ENCODE assay signal across 25 cellular contexts in genomic region chr15:44519537-44519936, GRCh38.
"Had no signal": no experiment of that assay in that cellular context is flagged by ENCODE, and none has a peak within 500 bp of the region (broad histone marks: within the 10 kb centered on the region; RNA-seq: fewer than 3 reads in every experiment).

No MANE protein-coding gene starts in this region.

- FAIRE-seq: bronchial epithelial cell had no signal

- DNase-seq: activated naive CD4-positive, alpha-beta T cell; activated naive CD8-positive, alpha-beta T cell treated with anti-CD3 and anti-CD28 coated beads, Interleukin-2, amount 10 ng/mL, durations not matched to agents 7 days and 5 days; activated T-cell treated with anti-CD3 and anti-CD28 coated beads, Interleukin-2, amount 50 U/mL, for 1 hour; amniotic stem cell; cerebellar nuclear complex; cortex of kidney; erythroblast; foreskin keratinocyte; hippocampal formation; left cardiac atrium; mesendoderm; mucosa of descending colon; nucleus accumbens; stimulated activated CD4-positive, alpha-beta T cell treated with anti-CD3 and anti-CD28 coated beads, Interleukin-2, amount 100 ng/mL, for 48 hours; stimulated activated CD8-positive, alpha-beta memory T cell treated with anti-CD3 and anti-CD28 coated beads, Interleukin-4, amount 100 ng/mL, for 48 hours; stimulated activated naive B cell treated with anti-CD40 and anti-IgM and Interleukin-4, amounts not matched to agents 10 μg/mL and 1 μg/mL and 100 μg/mL, for 72 hours; SW 1271; testis; upper lobe of left lung had no signal

- H3K27me3 Mint-ChIP-seq: activated CD4-positive, alpha-beta T cell treated with anti-CD3 and anti-CD28 coated beads, Interleukin-2, amount 10 ng/mL, durations not matched to agents 24 days and 14 days; activated naive CD8-positive, alpha-beta T cell treated with anti-CD3 and anti-CD28 coated beads, Interleukin-2, amount 10 ng/mL, durations not matched to agents 7 days and 5 days; stimulated activated naive B cell treated with anti-CD40 and anti-IgM and Interleukin-4, amounts not matched to agents 10 μg/mL and 1 μg/mL and 100 μg/mL, for 72 hours had no signal

- H3K9me3 Mint-ChIP-seq: activated CD4-positive, alpha-beta T cell treated with anti-CD3 and anti-CD28 coated beads, Interleukin-2, amount 10 ng/mL, durations not matched to agents 24 days and 14 days; activated naive CD8-positive, alpha-beta T cell treated with anti-CD3 and anti-CD28 coated beads, Interleukin-2, amount 10 ng/mL, durations not matched to agents 7 days and 5 days; activated T-helper 2 cell treated with anti-CD3 and anti-CD28 coated beads, Interferon-gamma antibody, Interleukin-2, Interleukin-4, amounts not matched to agents 10 μg/mL and 5 μg/mL and 100 μg/mL, durations not matched to agents 14 hours and 24 hours and 36 hours; stimulated activated naive B cell treated with anti-CD40 and anti-IgM and Interleukin-4, amounts not matched to agents 10 μg/mL and 1 μg/mL and 100 μg/mL, for 72 hours had no signal

- ATAC-seq: activated CD4-positive, CD25-positive, alpha-beta regulatory T cell treated with anti-CD3 and anti-CD28 coated beads, Interleukin-2, amount 50 U/mL, for 24 hours; foreskin keratinocyte; left cardiac atrium; mucosa of descending colon; stimulated activated naive B cell treated with anti-CD40 and anti-IgM and Interleukin-4, amounts not matched to agents 10 μg/mL and 1 μg/mL and 100 μg/mL, for 72 hours had no signal

- H3K27ac Mint-ChIP-seq: activated CD4-positive, alpha-beta T cell treated with anti-CD3 and anti-CD28 coated beads, Interleukin-2, amount 10 ng/mL, durations not matched to agents 24 days and 14 days; activated naive CD8-positive, alpha-beta T cell treated with anti-CD3 and anti-CD28 coated beads, Interleukin-2, amount 10 ng/mL, durations not matched to agents 7 days and 5 days; activated T-helper 2 cell treated with anti-CD3 and anti-CD28 coated beads, Interferon-gamma antibody, Interleukin-2, Interleukin-4, amounts not matched to agents 10 μg/mL and 5 μg/mL and 100 μg/mL, durations not matched to agents 14 hours and 24 hours and 36 hours had no signal

- H3K4me1 ChIP-seq: foreskin keratinocyte, testis, upper lobe of left lung had no signal

- H3K27me3 ChIP-seq: foreskin keratinocyte, testis, upper lobe of left lung had no signal

- H3K27ac ChIP-seq: foreskin keratinocyte, SK-N-MC, testis, VCaP had no signal

- H3K4me3 Mint-ChIP-seq: activated CD4-positive, alpha-beta T cell treated with anti-CD3 and anti-CD28 coated beads, Interleukin-2, amount 10 ng/mL, durations not matched to agents 24 days and 14 days; activated naive CD8-positive, alpha-beta T cell treated with anti-CD3 and anti-CD28 coated beads, Interleukin-2, amount 10 ng/mL, durations not matched to agents 7 days and 5 days; stimulated activated naive B cell treated with anti-CD40 and anti-IgM and Interleukin-4, amounts not matched to agents 10 μg/mL and 1 μg/mL and 100 μg/mL, for 72 hours had no signal

- H3K4me1 Mint-ChIP-seq: stimulated activated naive B cell treated with anti-CD40 and anti-IgM and Interleukin-4, amounts not matched to agents 10 μg/mL and 1 μg/mL and 100 μg/mL, for 72 hours had no signal

- H3K9me3 ChIP-seq: mucosa of descending colon, testis, upper lobe of left lung had no signal

- H3K4me3 ChIP-seq: mucosa of descending colon, SK-N-MC, testis, upper lobe of left lung had no signal
